1 cellular context compared by ENCODE assay signal in genomic region chr5:124628721-124629596, GRCh38.
TF ChIP-seq lines count a peak whose summit lies in the region.

No MANE protein-coding gene starts in this region.

TF ChIP-seq in SK-N-SH, 30 proteins besides CTCF, POLR2A, EP300 and RAD21 (continued from another document):
- TF ChIP-seq, protein P1, sequence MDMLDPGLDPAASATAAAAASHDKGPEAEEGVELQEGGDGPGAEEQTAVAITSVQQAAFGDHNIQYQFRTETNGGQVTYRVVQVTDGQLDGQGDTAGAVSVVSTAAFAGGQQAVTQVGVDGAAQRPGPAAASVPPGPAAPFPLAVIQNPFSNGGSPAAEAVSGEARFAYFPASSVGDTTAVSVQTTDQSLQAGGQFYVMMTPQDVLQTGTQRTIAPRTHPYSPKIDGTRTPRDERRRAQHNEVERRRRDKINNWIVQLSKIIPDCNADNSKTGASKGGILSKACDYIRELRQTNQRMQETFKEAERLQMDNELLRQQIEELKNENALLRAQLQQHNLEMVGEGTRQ (IDR thresholded peaks at IDR 0.05; ENCODE audit: borderline replicate concordance, low read depth, low read length), result no peak
- TF ChIP-seq GATA2 (CRISPR knock-in tag; IDR thresholded peaks at IDR 0.05), result no peak
- no peak for TF ChIP-seq TAF1 (IDR thresholded peaks at IDR 0.05; ENCODE audit: borderline replicate concordance, low read depth, low read length)
- TF ChIP-seq EZH2phosphoT487 (IDR thresholded peaks at IDR 0.05; ENCODE audit: borderline replicate concordance, low read depth), result no peak
- TF ChIP-seq, protein P2, sequence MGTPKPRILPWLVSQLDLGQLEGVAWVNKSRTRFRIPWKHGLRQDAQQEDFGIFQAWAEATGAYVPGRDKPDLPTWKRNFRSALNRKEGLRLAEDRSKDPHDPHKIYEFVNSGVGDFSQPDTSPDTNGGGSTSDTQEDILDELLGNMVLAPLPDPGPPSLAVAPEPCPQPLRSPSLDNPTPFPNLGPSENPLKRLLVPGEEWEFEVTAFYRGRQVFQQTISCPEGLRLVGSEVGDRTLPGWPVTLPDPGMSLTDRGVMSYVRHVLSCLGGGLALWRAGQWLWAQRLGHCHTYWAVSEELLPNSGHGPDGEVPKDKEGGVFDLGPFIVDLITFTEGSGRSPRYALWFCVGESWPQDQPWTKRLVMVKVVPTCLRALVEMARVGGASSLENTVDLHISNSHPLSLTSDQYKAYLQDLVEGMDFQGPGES (IDR thresholded peaks at IDR 0.05; ENCODE audit: low read depth, low read length), result no peak
- TF ChIP-seq TEAD4 (IDR thresholded peaks at IDR 0.05; ENCODE audit: borderline replicate concordance, insufficient read depth), result no peak
- TF ChIP-seq ZBTB33 (IDR thresholded peaks at IDR 0.05; ENCODE audit: borderline replicate concordance, low read depth), result no peak
- peak; percentile 77 for TF ChIP-seq PBX3 (IDR thresholded peaks at IDR 0.05)
- no peak for TF ChIP-seq SMC3 (IDR thresholded peaks at IDR 0.05; ENCODE audit: low read depth, low read length)
- no peak for TF ChIP-seq RFX5 (IDR thresholded peaks at IDR 0.05; ENCODE audit: low read length)
- peak; percentile 50; the same call in 1 of the 2 replicates for TF ChIP-seq USF1 (IDR thresholded peaks at IDR 0.05; ENCODE audit: borderline replicate concordance, low read depth)
- TF ChIP-seq ELF1 (IDR thresholded peaks at IDR 0.05), result no peak
- TF ChIP-seq MAX (IDR thresholded peaks at IDR 0.05; ENCODE audit: low read depth), result peak; percentile 68; the same call in 1 of the 2 replicates
